Comparison of ENCODE assay signal across 2 cellular contexts in the genomic region with DNA sequence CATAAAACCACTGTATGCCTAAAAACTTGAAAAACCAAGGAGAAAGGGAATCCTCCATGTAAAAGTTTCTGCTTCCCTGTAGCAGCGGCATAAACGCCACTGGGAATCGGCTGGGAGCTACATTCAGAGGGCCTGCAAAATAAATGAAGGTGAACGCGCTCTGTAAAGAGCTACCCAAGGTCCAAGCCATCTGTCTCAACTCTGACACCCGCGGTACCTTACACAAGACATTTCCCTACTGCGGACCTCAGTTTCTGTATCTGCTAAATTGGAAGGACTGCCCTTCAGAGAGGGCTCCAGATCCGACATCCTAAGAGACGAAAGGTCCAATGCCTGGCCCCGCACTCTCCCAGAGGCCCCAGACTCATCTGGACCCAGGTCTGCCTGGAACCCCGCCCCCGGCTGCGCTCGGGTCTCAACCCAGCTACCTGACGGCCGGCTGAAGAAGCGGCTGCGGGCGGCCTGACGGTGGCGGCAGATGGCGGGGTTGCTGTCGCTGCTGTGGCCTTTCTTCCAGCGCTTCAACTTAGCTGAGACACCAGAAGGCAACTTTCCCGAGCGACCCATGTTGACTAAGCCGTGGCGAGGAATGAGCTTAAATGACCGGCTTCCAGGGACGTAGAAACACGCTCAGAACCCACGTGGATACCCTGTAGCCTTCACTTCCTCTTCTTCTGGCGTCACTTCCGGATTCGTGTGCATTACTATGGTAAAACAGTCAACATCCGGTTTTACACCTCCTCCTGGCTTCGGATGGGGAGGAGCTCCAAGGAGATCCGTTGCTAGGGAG.
TF ChIP-seq lines count a peak whose summit lies in the region.

A gene with protein sequence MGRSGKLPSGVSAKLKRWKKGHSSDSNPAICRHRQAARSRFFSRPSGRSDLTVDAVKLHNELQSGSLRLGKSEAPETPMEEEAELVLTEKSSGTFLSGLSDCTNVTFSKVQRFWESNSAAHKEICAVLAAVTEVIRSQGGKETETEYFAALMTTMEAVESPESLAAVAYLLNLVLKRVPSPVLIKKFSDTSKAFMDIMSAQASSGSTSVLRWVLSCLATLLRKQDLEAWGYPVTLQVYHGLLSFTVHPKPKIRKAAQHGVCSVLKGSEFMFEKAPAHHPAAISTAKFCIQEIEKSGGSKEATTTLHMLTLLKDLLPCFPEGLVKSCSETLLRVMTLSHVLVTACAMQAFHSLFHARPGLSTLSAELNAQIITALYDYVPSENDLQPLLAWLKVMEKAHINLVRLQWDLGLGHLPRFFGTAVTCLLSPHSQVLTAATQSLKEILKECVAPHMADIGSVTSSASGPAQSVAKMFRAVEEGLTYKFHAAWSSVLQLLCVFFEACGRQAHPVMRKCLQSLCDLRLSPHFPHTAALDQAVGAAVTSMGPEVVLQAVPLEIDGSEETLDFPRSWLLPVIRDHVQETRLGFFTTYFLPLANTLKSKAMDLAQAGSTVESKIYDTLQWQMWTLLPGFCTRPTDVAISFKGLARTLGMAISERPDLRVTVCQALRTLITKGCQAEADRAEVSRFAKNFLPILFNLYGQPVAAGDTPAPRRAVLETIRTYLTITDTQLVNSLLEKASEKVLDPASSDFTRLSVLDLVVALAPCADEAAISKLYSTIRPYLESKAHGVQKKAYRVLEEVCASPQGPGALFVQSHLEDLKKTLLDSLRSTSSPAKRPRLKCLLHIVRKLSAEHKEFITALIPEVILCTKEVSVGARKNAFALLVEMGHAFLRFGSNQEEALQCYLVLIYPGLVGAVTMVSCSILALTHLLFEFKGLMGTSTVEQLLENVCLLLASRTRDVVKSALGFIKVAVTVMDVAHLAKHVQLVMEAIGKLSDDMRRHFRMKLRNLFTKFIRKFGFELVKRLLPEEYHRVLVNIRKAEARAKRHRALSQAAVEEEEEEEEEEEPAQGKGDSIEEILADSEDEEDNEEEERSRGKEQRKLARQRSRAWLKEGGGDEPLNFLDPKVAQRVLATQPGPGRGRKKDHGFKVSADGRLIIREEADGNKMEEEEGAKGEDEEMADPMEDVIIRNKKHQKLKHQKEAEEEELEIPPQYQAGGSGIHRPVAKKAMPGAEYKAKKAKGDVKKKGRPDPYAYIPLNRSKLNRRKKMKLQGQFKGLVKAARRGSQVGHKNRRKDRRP (N-terminal part only) (minus strand): TSS at position 676 of the 790 bp plus-strand sequence. CDS start 109 bp downstream, at position 567.

TF ChIP-seq in A549, 52 proteins besides CTCF, POLR2A, EP300 and RAD21:
- no peak for TF ChIP-seq HDAC2 (IDR thresholded peaks at IDR 0.05)
- TF ChIP-seq PHF8 (IDR thresholded peaks at IDR 0.05; ENCODE audit: borderline replicate concordance, low read depth), result peak; percentile 68
- TF ChIP-seq, protein P1, sequence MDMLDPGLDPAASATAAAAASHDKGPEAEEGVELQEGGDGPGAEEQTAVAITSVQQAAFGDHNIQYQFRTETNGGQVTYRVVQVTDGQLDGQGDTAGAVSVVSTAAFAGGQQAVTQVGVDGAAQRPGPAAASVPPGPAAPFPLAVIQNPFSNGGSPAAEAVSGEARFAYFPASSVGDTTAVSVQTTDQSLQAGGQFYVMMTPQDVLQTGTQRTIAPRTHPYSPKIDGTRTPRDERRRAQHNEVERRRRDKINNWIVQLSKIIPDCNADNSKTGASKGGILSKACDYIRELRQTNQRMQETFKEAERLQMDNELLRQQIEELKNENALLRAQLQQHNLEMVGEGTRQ (IDR thresholded peaks at IDR 0.05), result peak; percentile 59; the same call in 1 of the 2 replicates
- no peak for TF ChIP-seq EHMT2 (IDR thresholded peaks at IDR 0.05; ENCODE audit: low read depth)
- TF ChIP-seq CBX2 (IDR thresholded peaks at IDR 0.05; ENCODE audit: borderline replicate concordance, low read depth), result no peak
- TF ChIP-seq, protein P2, sequence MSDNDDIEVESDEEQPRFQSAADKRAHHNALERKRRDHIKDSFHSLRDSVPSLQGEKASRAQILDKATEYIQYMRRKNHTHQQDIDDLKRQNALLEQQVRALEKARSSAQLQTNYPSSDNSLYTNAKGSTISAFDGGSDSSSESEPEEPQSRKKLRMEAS (IDR thresholded peaks at IDR 0.05), result peak; percentile 99
- TF ChIP-seq, protein P3, sequence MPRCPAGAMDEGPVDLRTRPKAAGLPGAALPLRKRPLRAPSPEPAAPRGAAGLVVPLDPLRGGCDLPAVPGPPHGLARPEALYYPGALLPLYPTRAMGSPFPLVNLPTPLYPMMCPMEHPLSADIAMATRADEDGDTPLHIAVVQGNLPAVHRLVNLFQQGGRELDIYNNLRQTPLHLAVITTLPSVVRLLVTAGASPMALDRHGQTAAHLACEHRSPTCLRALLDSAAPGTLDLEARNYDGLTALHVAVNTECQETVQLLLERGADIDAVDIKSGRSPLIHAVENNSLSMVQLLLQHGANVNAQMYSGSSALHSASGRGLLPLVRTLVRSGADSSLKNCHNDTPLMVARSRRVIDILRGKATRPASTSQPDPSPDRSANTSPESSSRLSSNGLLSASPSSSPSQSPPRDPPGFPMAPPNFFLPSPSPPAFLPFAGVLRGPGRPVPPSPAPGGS (IDR thresholded peaks at IDR 0.05), result peak; percentile 63; the same call in 2 of the 3 replicates
- TF ChIP-seq ZSCAN20 (CRISPR knock-in tag; IDR thresholded peaks at IDR 0.05), result no peak
- no peak for TF ChIP-seq MAFK (IDR thresholded peaks at IDR 0.05; ENCODE audit: partially characterized antibody)
- TF ChIP-seq JUN (IDR thresholded peaks at IDR 0.05), result peak in 1 of 2 experiments; percentile 71; a peak in 3 of 5 replicates
- TF ChIP-seq MYC (IDR thresholded peaks at IDR 0.05; ENCODE audit: borderline replicate concordance, low read length), result peak; percentile 85; the same call in 1 of the 2 replicates
- no peak for TF ChIP-seq KDM1A (IDR thresholded peaks at IDR 0.05; ENCODE audit: low read depth)
- no peak for TF ChIP-seq MAZ (IDR thresholded peaks at IDR 0.05; ENCODE audit: borderline replicate concordance, low read depth, low read length)
- TF ChIP-seq HOXB13 (CRISPR knock-in tag; IDR thresholded peaks at IDR 0.05; ENCODE audit: low read depth), result no peak

TF ChIP-seq in K562, 482 proteins besides CTCF, POLR2A, EP300 and RAD21 (continues in another document):
- TF ChIP-seq NELFE (IDR thresholded peaks at IDR 0.05; ENCODE audit: insufficient read depth, insufficient read length) (no peak), ZEB2 (IDR thresholded peaks at IDR 0.05) (no peak), SIRT6 (IDR thresholded peaks at IDR 0.05; ENCODE audit: low read depth, low read length) (no peak), E2F3 (CRISPR knock-in tag; IDR thresholded peaks at IDR 0.05) (no peak), ARNT (IDR thresholded peaks at IDR 0.05) (no peak), U2AF2 (optimal IDR thresholded peaks at IDR 0.05; ENCODE audit: low read depth, low read length) (no peak), FOXJ3 (CRISPR knock-in tag; IDR thresholded peaks at IDR 0.05) (peak; percentile 91), RAD51 (IDR thresholded peaks at IDR 0.05; ENCODE audit: borderline replicate concordance, low read depth) (no peak), PHB (CRISPR knock-in tag; IDR thresholded peaks at IDR 0.05) (no peak), SRSF9 (IDR thresholded peaks at IDR 0.05; ENCODE audit: borderline replicate concordance, low read depth, low read length) (no peak), POLR2B (IDR thresholded peaks at IDR 0.05; ENCODE audit: low read depth, partially characterized antibody) (peak; percentile 42), POLR2H (tag; IDR thresholded peaks at IDR 0.05; ENCODE audit: low read depth) (no peak), SP2 (IDR thresholded peaks at IDR 0.05; ENCODE audit: extremely low read depth, low read depth, low read length, poor library complexity, severe bottlenecking) (no peak), ZNF212 (CRISPR knock-in tag; IDR thresholded peaks at IDR 0.05) (no peak)
- TF ChIP-seq, protein P4, sequence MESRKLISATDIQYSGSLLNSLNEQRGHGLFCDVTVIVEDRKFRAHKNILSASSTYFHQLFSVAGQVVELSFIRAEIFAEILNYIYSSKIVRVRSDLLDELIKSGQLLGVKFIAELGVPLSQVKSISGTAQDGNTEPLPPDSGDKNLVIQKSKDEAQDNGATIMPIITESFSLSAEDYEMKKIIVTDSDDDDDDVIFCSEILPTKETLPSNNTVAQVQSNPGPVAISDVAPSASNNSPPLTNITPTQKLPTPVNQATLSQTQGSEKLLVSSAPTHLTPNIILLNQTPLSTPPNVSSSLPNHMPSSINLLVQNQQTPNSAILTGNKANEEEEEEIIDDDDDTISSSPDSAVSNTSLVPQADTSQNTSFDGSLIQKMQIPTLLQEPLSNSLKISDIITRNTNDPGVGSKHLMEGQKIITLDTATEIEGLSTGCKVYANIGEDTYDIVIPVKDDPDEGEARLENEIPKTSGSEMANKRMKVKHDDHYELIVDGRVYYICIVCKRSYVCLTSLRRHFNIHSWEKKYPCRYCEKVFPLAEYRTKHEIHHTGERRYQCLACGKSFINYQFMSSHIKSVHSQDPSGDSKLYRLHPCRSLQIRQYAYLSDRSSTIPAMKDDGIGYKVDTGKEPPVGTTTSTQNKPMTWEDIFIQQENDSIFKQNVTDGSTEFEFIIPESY (CRISPR knock-in tag; IDR thresholded peaks at IDR 0.05), result no peak
- TF ChIP-seq, protein P5, sequence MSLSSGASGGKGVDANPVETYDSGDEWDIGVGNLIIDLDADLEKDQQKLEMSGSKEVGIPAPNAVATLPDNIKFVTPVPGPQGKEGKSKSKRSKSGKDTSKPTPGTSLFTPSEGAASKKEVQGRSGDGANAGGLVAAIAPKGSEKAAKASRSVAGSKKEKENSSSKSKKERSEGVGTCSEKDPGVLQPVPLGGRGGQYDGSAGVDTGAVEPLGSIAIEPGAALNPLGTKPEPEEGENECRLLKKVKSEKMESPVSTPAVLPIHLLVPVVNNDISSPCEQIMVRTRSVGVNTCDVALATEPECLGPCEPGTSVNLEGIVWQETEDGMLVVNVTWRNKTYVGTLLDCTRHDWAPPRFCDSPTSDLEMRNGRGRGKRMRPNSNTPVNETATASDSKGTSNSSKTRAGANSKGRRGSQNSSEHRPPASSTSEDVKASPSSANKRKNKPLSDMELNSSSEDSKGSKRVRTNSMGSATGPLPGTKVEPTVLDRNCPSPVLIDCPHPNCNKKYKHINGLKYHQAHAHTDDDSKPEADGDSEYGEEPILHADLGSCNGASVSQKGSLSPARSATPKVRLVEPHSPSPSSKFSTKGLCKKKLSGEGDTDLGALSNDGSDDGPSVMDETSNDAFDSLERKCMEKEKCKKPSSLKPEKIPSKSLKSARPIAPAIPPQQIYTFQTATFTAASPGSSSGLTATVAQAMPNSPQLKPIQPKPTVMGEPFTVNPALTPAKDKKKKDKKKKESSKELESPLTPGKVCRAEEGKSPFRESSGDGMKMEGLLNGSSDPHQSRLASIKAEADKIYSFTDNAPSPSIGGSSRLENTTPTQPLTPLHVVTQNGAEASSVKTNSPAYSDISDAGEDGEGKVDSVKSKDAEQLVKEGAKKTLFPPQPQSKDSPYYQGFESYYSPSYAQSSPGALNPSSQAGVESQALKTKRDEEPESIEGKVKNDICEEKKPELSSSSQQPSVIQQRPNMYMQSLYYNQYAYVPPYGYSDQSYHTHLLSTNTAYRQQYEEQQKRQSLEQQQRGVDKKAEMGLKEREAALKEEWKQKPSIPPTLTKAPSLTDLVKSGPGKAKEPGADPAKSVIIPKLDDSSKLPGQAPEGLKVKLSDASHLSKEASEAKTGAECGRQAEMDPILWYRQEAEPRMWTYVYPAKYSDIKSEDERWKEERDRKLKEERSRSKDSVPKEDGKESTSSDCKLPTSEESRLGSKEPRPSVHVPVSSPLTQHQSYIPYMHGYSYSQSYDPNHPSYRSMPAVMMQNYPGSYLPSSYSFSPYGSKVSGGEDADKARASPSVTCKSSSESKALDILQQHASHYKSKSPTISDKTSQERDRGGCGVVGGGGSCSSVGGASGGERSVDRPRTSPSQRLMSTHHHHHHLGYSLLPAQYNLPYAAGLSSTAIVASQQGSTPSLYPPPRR (CRISPR knock-in tag; IDR thresholded peaks at IDR 0.05; ENCODE audit: borderline replicate concordance), result peak; percentile 45; the same call in 1 of the 2 replicates
- TF ChIP-seq, protein P6, sequence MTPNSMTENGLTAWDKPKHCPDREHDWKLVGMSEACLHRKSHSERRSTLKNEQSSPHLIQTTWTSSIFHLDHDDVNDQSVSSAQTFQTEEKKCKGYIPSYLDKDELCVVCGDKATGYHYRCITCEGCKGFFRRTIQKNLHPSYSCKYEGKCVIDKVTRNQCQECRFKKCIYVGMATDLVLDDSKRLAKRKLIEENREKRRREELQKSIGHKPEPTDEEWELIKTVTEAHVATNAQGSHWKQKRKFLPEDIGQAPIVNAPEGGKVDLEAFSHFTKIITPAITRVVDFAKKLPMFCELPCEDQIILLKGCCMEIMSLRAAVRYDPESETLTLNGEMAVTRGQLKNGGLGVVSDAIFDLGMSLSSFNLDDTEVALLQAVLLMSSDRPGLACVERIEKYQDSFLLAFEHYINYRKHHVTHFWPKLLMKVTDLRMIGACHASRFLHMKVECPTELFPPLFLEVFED (CRISPR knock-in tag; conservative IDR thresholded peaks at IDR 0.05), result no peak
